ENCODE assay signal across 1 cellular context in the genomic region with DNA sequence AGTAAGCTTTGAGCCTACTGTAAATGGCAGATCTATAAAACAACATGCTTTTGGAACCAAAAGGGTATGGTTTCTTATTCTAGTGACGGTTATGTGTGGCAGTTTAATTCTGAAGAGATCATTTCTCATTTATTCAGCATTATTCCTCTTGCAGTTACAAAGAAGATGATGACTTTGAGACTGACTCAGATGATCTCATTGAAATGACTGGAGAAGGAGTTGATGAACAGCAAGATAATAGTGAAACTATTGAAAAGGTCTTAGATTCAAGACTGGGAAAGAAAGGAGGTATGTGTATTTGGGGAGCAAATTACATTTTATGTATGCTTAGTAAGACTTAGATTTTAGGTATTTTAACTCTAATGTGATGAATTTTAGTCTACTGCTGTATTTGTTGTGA.
A peak's percentile ranks its signal among the peaks of the same experiment; 100 is the strongest.
TF ChIP-seq lines count a peak whose summit lies in the region.

No MANE protein-coding gene starts in this region.

TF ChIP-seq in K562, 482 proteins besides CTCF, POLR2A, EP300 and RAD21:
- TF ChIP-seq POLR2H (tag; IDR thresholded peaks at IDR 0.05; ENCODE audit: low read depth) (0 out of 2 replicates have a peak, but pooled peaks have one; percentile 24), SIX5 (IDR thresholded peaks at IDR 0.05; ENCODE audit: borderline replicate concordance in 1 of 2, insufficient read depth in 1 of 2, low read depth in 1 of 2, low read length in 2 of 2) (no peak), ZNF282 (CRISPR knock-in tag; IDR thresholded peaks at IDR 0.05) (no peak), EP400 (IDR thresholded peaks at IDR 0.05) (no peak), MXI1 (IDR thresholded peaks at IDR 0.05; ENCODE audit: low read depth, low read length) (no peak), MTA3 (IDR thresholded peaks at IDR 0.05; ENCODE audit: borderline replicate concordance) (no peak), ARHGAP35 (IDR thresholded peaks at IDR 0.05; ENCODE audit: partially characterized antibody) (no peak)
- TF ChIP-seq, protein P1, sequence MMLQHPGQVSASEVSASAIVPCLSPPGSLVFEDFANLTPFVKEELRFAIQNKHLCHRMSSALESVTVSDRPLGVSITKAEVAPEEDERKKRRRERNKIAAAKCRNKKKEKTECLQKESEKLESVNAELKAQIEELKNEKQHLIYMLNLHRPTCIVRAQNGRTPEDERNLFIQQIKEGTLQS (IDR thresholded peaks at IDR 0.05) = no peak
- TF ChIP-seq, protein P1 (CRISPR knock-in tag; conservative IDR thresholded peaks at IDR 0.05) = no peak
